Comparison of ENCODE assay signal across 18 cellular contexts in the genomic region with DNA sequence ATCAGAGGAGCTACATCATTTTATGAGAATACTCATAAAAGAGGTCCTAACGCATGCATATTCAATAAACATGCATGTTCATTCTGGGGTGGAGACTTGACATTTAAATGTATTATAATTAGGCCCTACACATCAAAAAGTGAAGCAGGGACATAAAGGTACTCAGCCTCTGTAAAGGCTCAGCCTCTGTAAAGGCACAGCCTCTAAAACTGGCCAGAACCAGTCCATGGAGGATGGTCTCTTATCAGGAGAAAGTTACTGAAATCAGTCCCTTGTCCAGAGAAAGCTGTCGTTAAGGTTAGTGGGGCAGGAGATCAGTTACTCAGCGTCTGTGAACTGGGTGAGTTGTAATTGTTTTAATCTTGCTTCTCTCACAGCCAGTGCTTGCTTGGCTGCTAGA. TPM values are rescaled to one million over a fixed set of nuclear protein-coding genes. Genes with fewer than 3 reads are reported as not detected.
DNase-seq lines count a peak whose midpoint lies in the region; ATAC-seq, FAIRE-seq and TF ChIP-seq lines count a peak whose summit lies in the region.
"Not testable (repeated sequence)": the region's sequence is repeated elsewhere in the genome, so short reads cannot be mapped to it uniquely, and the experiment has no call there.
"Had no signal": no experiment of that assay in that cellular context is flagged by ENCODE, and none has a peak within 500 bp of the region (broad histone marks: within the 10 kb centered on the region; RNA-seq: fewer than 3 reads in every experiment).

No MANE protein-coding gene starts in this region.

- H3K9ac ChIP-seq in K562 (ENCODE audit: insufficient read depth in 1 of 2, low read depth in 2 of 2, low read length in 2 of 2), result not testable (repeated sequence)

- TF ChIP-seq RAD21 in K562 (CRISPR knock-in tag; conservative IDR thresholded peaks at IDR 0.05 in 1 of 2, IDR thresholded peaks at IDR 0.05 in 1 of 2), result not testable (repeated sequence)

- not testable (repeated sequence) for H3K4me1 Mint-ChIP-seq in activated CD4-positive, alpha-beta T cell treated with anti-CD3 and anti-CD28 coated beads, Interleukin-2, amount 10 ng/mL, durations not matched to agents 24 days and 14 days

- not testable (repeated sequence) for FAIRE-seq in K562 (lab: Jason Lieb, UNC)

- not testable (repeated sequence) for H3K27me3 Mint-ChIP-seq in activated CD4-positive, alpha-beta T cell treated with anti-CD3 and anti-CD28 coated beads, Interleukin-2, amount 10 ng/mL, durations not matched to agents 24 days and 14 days

- not testable (repeated sequence) for H3K9me1 ChIP-seq in K562 (ENCODE audit: control insufficient read depth, insufficient read depth, low read length)

- intact Hi-C loops in activated CD4-positive, alpha-beta T cell treated with anti-CD3 and anti-CD28 coated beads, Interleukin-2, amount 10 ng/mL, durations not matched to agents 24 days and 14 days (cut with micrococcal nuclease); K562 (cut with micrococcal nuclease): not testable (repeated sequence)

- in situ Hi-C loops in K562 (cut with MboI), result not testable (repeated sequence)

- not testable (repeated sequence) for H3K9me3 ChIP-seq in K562 (replicated peaks; ENCODE audit: control insufficient read depth, insufficient read depth, low read depth, low read length)

- not testable (repeated sequence) for H2AFZ ChIP-seq in K562 (ENCODE audit: low read depth, low read length)

- not testable (repeated sequence) for TF ChIP-seq CTCF in K562 (IDR thresholded peaks at IDR 0.05 in 2 of 3, conservative IDR thresholded peaks at IDR 0.05 in 1 of 3; ENCODE audit: insufficient read depth in 2 of 3, low read depth in 1 of 3, low read length in 3 of 3)

- not testable (repeated sequence) for H3K27ac ChIP-seq in K562 (ENCODE audit: extremely low read depth, low read depth, low read length)

- H4K20me1 ChIP-seq in K562 (replicated peaks; ENCODE audit: control insufficient read depth, insufficient read depth, low read length), result not testable (repeated sequence)

- not testable (repeated sequence) for TF ChIP-seq EP300 in K562 (IDR thresholded peaks at IDR 0.05; ENCODE audit: low read length)

- H3K4me2 ChIP-seq in K562 (ENCODE audit: insufficient read depth, low read length), result not testable (repeated sequence)

- not testable (repeated sequence) for ATAC-seq in K562

- BruUV-seq in K562 (replicated peaks; lab: Mats Ljungman, UMichigan), result not testable (repeated sequence)

- WGBS in K562 (ENCODE audit: insufficient coverage, low coverage, missing lambda C conversion rate), result 15% methylated on average over 3 of the region's 3 CpGs

- POLR2A ChIA-PET in K562 (lab: Yijun Ruan, JAX), result not testable (repeated sequence)

- not testable (repeated sequence) for H3K4me3 ChIP-seq in K562

- H3K79me2 ChIP-seq in K562 (ENCODE audit: control insufficient read depth, insufficient read depth, low read length), result not testable (repeated sequence)

- H3K36me3 ChIP-seq in K562 (ENCODE audit: control insufficient read depth, insufficient read depth, low read length), result not testable (repeated sequence)

- CTCF ChIA-PET in K562 (lab: Yijun Ruan, JAX; ENCODE audit: low intra/inter-chr PET ratio), result not testable (repeated sequence)

- peak; percentile 11 for DNase-seq in OCI-M1 (lab: John Stamatoyannopoulos, UW)
- DNase-seq in activated CD4-positive, alpha-beta T cell treated with anti-CD3 and anti-CD28 coated beads, Interleukin-2, amount 10 ng/mL, durations not matched to agents 24 days and 14 days, result peak; percentile 33
- DNase-seq in K562 (ENCODE audit: extremely low read depth in 1 of 4, low spot score in 3 of 4), result not testable (repeated sequence)

- H3K27me3 ChIP-seq in K562 (ENCODE audit: control insufficient read depth in 2 of 2, insufficient read depth in 2 of 2, low read length in 2 of 2), result not testable (repeated sequence)

- not testable (repeated sequence) for H3K9me3 Mint-ChIP-seq in activated CD4-positive, alpha-beta T cell treated with anti-CD3 and anti-CD28 coated beads, Interleukin-2, amount 10 ng/mL, durations not matched to agents 24 days and 14 days

- not testable (repeated sequence) for H3K4me1 ChIP-seq in K562 (replicated peaks in 1 of 2; ENCODE audit: control insufficient read depth in 2 of 2, insufficient read depth in 2 of 2, low read length in 2 of 2)

- not testable (repeated sequence) for H3K27ac Mint-ChIP-seq in activated CD4-positive, alpha-beta T cell treated with anti-CD3 and anti-CD28 coated beads, Interleukin-2, amount 10 ng/mL, durations not matched to agents 24 days and 14 days

- H3K36me3 Mint-ChIP-seq in activated CD4-positive, alpha-beta T cell treated with anti-CD3 and anti-CD28 coated beads, Interleukin-2, amount 10 ng/mL, durations not matched to agents 24 days and 14 days (ENCODE audit: low read depth), result not testable (repeated sequence)

- not testable (repeated sequence) for TF ChIP-seq POLR2A in K562 (conservative IDR thresholded peaks at IDR 0.05)

- not testable (repeated sequence) for H3K4me3 Mint-ChIP-seq in activated CD4-positive, alpha-beta T cell treated with anti-CD3 and anti-CD28 coated beads, Interleukin-2, amount 10 ng/mL, durations not matched to agents 24 days and 14 days

TF ChIP-seq in K562, 482 proteins besides CTCF, POLR2A, EP300 and RAD21:
- peak; percentile 28; the same call in 1 of the 2 replicates for TF ChIP-seq SOX6 (IDR thresholded peaks at IDR 0.05)
- peak; percentile 84 for TF ChIP-seq ZNF134 (CRISPR knock-in tag; conservative IDR thresholded peaks at IDR 0.05)
- peak; percentile 87 for TF ChIP-seq HMBOX1 (IDR thresholded peaks at IDR 0.05)
- TF ChIP-seq GATAD2A (IDR thresholded peaks at IDR 0.05), result 0 out of 2 replicates have a peak, but pooled peaks have one; percentile 49
- TF ChIP-seq CXXC5 (CRISPR knock-in tag; IDR thresholded peaks at IDR 0.05), result 0 out of 2 replicates have a peak, but pooled peaks have one; percentile 27
- TF ChIP-seq ZEB2 (IDR thresholded peaks at IDR 0.05), result 0 out of 2 replicates have a peak, but pooled peaks have one; percentile 26
- peak in 1 of 2 experiments; percentile 55; a peak in 1 of 4 replicates for TF ChIP-seq KDM1A (IDR thresholded peaks at IDR 0.05)

RNA-seq across cellular contexts. Expression of gene VPREB1, which starts 19.2 kb away (rescaled TPM):
- total RNA-seq in activated CD4-positive, alpha-beta T cell treated with anti-CD3 and anti-CD28 coated beads, Interleukin-2, amount 10 ng/mL, durations not matched to agents 24 days and 14 days, result not detected in 2 replicates
- total RNA-seq in K562 (2011; cell fraction: chromatin; rRNA removed; ENCODE audit: low replicate concordance), result not detected in 2 replicates
- not detected in 2 replicates for total RNA-seq in K562 (2011; cell fraction: nucleolus; rRNA removed)
- total RNA-seq in K562 (2011; cell fraction: nucleoplasm; rRNA removed), result not detected in 2 replicates
- total RNA-seq in K562 (2014; rRNA removed) (not detected in 2 replicates), K562 (2014; rRNA removed; fragmentation: Illumina TruSeq; extraction: Trizol) (not detected in 2 replicates), K562 (2015; rRNA removed; fragmentation: Illumina TruSeq; extraction: Trizol) (not detected in 2 replicates), K562 (2021) (not detected in 2 replicates)
- polyA plus RNA-seq in K562 (2011; rRNA removed) (not detected in 2 replicates), K562 (2014; fragmentation: Illumina TruSeq; extraction: Trizol) (not detected in 2 replicates), K562 (2014; fragmentation: Nextera tagmentation; extraction: Ambion mirVana) (not detected), K562 (2014; rRNA removed) (not detected in 2 replicates)
- polyA plus RNA-seq in K562 (2011; cell fraction: cytosol; rRNA removed), result not detected in 2 replicates
- polyA plus RNA-seq in K562 (2011; cell fraction: nucleus; rRNA removed), result not detected in 2 replicates
- polyA plus RNA-seq in K562 (2012), result not detected in 2 replicates
- polyA minus RNA-seq in K562 (2011; rRNA and poly(A)+ RNA removed), result not detected in 2 replicates
- not detected in 2 replicates for polyA minus RNA-seq in K562 (2011; cell fraction: cytosol; rRNA and poly(A)+ RNA removed)
- not detected in 2 replicates for polyA minus RNA-seq in K562 (2011; cell fraction: nucleus; rRNA and poly(A)+ RNA removed)
- total RNA-seq: A172; A673; B cell; Caco-2; Calu3; CD4-positive, alpha-beta memory T cell; CD4-positive, alpha-beta T cell; CD4-positive, CD25-positive, alpha-beta regulatory T cell; CD8-positive, alpha-beta memory T cell; CD8-positive, alpha-beta T cell; Daoy had no signal
- polyA plus RNA-seq: A549; AG04450; BJ; CD14-positive monocyte; CD4-positive, alpha-beta memory T cell; CD4-positive, CD25-positive, alpha-beta regulatory T cell; CD8-positive, alpha-beta memory T cell had no signal
